ENCODE assay signal across 12 cellular contexts in genomic region chr1:30727796-30728195, GRCh38.
A peak's percentile ranks its signal among the peaks of the same experiment; 100 is the strongest.
DNase-seq lines count a peak whose midpoint lies in the region; ATAC-seq and TF ChIP-seq lines count a peak whose summit lies in the region.
"Had no signal": no experiment of that assay in that cellular context is flagged by ENCODE, and none has a peak within 500 bp of the region (broad histone marks: within the 10 kb centered on the region; RNA-seq: fewer than 3 reads in every experiment).

No MANE protein-coding gene starts in this region.

- POLR2A ChIA-PET in HEK293 (lab: Yijun Ruan, JAX) = interaction anchor here (1.0 to 1.1 kb wide), 3 partner anchors 30 to 239 kb away, joined by 3 read pairs; partner anchors contain the start of gene LAPTM5

- H3K36me3 ChIP-seq in HEK293 (ENCODE audit: control insufficient read depth in 2 of 2, insufficient read depth in 1 of 2, low read length in 2 of 2) = no peaks in the 10 kb centered on the region
- H3K36me3 ChIP-seq: SJCRH30 had no signal

- no peak overlapping the region for H3K27ac ChIP-seq in HEK293 (ENCODE audit: extremely low read depth, low read depth, low read length)
- H3K27ac ChIP-seq: SJCRH30, upper lobe of left lung had no signal

- ATAC-seq in HG03521 (IDR thresholded peaks at IDR 0.05; ENCODE audit: unreplicated experiment) = no peak

- no peak for TF ChIP-seq CTCF in HEK293 (tag by site-specific recombination; IDR thresholded peaks at IDR 0.05)
- no peak for TF ChIP-seq CTCF in astrocyte of the cerebellum (IDR thresholded peaks at IDR 0.05; ENCODE audit: low read depth, low read length, missing control alignments)
- no peak for TF ChIP-seq CTCF in GM13976 (IDR thresholded peaks at IDR 0.05; ENCODE audit: borderline replicate concordance, control extremely low read depth, extremely low read depth, insufficient read depth, missing control alignments)

- no peaks in the 10 kb centered on the region for H3K4me1 ChIP-seq in HEK293 (ENCODE audit: control insufficient read depth, insufficient read depth, low read length)
- H3K4me1 ChIP-seq: upper lobe of left lung had no signal

- CTCF ChIA-PET in HEK293 (lab: Yijun Ruan, JAX) = interaction anchor here (0.9 to 13.2 kb wide), 4 partner anchors 8 to 183 kb away, joined by 4 to 374 read pairs (median 14); no protein-coding TSS in a partner anchor

- in situ Hi-C loops in ACHN (cut with HindIII; ENCODE audit: low pct_ligation_motif_present, low pct_unique_long_range_greater_than_20kb, low sequenced_read_pairs) (no loop called here), astrocyte of the cerebellum (cut with HindIII; ENCODE audit: low sequenced_read_pairs) (no loop called here), GM13976 (cut with MboI; ENCODE audit: low sequenced_read_pairs, unreplicated experiment) (loop anchor here (10.0 kb wide), 1 partner anchor 187 kb away; no protein-coding TSS in a partner anchor)

- H3K4me3 ChIP-seq in HEK293 (ENCODE audit: low read depth, low read length) (no peak overlapping the region), astrocyte of the cerebellum (ENCODE audit: low read depth, low read length) (no peak overlapping the region)
- H3K4me3 ChIP-seq: SJCRH30, upper lobe of left lung had no signal

- peak; percentile 40 for DNase-seq in ACHN
- DNase-seq in astrocyte of the cerebellum (ENCODE audit: low read depth) = peak; percentile 18
- peak; percentile 53 for DNase-seq in kidney tubule cell (ENCODE audit: low spot score)
- DNase-seq in GM13976 (ENCODE audit: low spot score) = no peak
- DNase-seq in stimulated activated naive CD4-positive, alpha-beta T cell treated with Interleukin-2 at 50 U/mL for 16 hours (lab: John Stamatoyannopoulos, UW) = no peak
- DNase-seq in RPMI8226 = no peak
- DNase-seq: activated CD4-positive, alpha-beta T cell treated with anti-CD3 and anti-CD28 coated beads, Interleukin-2, amount 50 U/mL, for 1 hour; amniotic stem cell; upper lobe of left lung had no signal

- H3K9me3 ChIP-seq in HEK293 (ENCODE audit: control insufficient read depth, insufficient read depth, low read depth, low read length) = no peaks in the 10 kb centered on the region
- H3K9me3 ChIP-seq: SJCRH30, upper lobe of left lung had no signal

TF ChIP-seq in HEK293, 187 proteins besides CTCF, POLR2A, EP300 and RAD21 (continues in another document):
- TF ChIP-seq ZNF768 (tag by site-specific recombination; IDR thresholded peaks at IDR 0.05) = no peak
- no peak for TF ChIP-seq ZNF362 (tag by site-specific recombination; IDR thresholded peaks at IDR 0.05)
- no peak for TF ChIP-seq ZNF239 (tag by site-specific recombination; IDR thresholded peaks at IDR 0.05)
- no peak for TF ChIP-seq PRDM2 (tag by site-specific recombination; IDR thresholded peaks at IDR 0.05; ENCODE audit: borderline replicate concordance)
- peak; percentile 97 for TF ChIP-seq PRDM1 (tag by site-specific recombination; IDR thresholded peaks at IDR 0.05)
- TF ChIP-seq ZNF426 (tag by site-specific recombination; IDR thresholded peaks at IDR 0.05) = no peak
- TF ChIP-seq KLF1 (tag by site-specific recombination; IDR thresholded peaks at IDR 0.05) = no peak
- TF ChIP-seq ZNF302 (tag by site-specific recombination; IDR thresholded peaks at IDR 0.05; ENCODE audit: low read depth) = no peak
- peak; percentile 65 for TF ChIP-seq PRDM10 (tag by site-specific recombination; IDR thresholded peaks at IDR 0.05)
- TF ChIP-seq ZNF274 (IDR thresholded peaks at IDR 0.05; ENCODE audit: low read length) = no peak
- TF ChIP-seq ZNF274 (tag by site-specific recombination; IDR thresholded peaks at IDR 0.05; ENCODE audit: borderline replicate concordance) = no peak
- no peak for TF ChIP-seq ZNF658 (tag by site-specific recombination; IDR thresholded peaks at IDR 0.05)
- TF ChIP-seq ZNF48 (tag by site-specific recombination; IDR thresholded peaks at IDR 0.05) = no peak
- TF ChIP-seq ZNF133 (tag by site-specific recombination; IDR thresholded peaks at IDR 0.05) = no peak
- TF ChIP-seq ZNF558 (tag by site-specific recombination; IDR thresholded peaks at IDR 0.05) = no peak
- TF ChIP-seq GLIS1 (tag by site-specific recombination; IDR thresholded peaks at IDR 0.05) = peak; percentile 88
- TF ChIP-seq ZNF394 (tag by site-specific recombination; IDR thresholded peaks at IDR 0.05; ENCODE audit: borderline replicate concordance) = no peak
- TF ChIP-seq KLF8 (tag by site-specific recombination; IDR thresholded peaks at IDR 0.05) = no peak
- TF ChIP-seq GLIS2 (tag by site-specific recombination; IDR thresholded peaks at IDR 0.05) = peak; percentile 30; the same call in 1 of the 2 replicates
- no peak for TF ChIP-seq MYNN (tag by site-specific recombination; IDR thresholded peaks at IDR 0.05; ENCODE audit: borderline replicate concordance)
- no peak for TF ChIP-seq ZNF747 (tag by site-specific recombination; IDR thresholded peaks at IDR 0.05)

Comparison
In these comparisons a context has a peak if more than half of its experiments do, and no peak if none do; other contexts are left out.
1. DNase-seq: peak in ACHN (single experiment), astrocyte of the cerebellum (single experiment) and kidney tubule cell (single experiment); none in GM13976 (single experiment), stimulated activated naive CD4-positive, alpha-beta T cell treated with Interleukin-2 at 50 U/mL for 16 hours (single experiment) and RPMI8226 (single experiment).